34 cellular contexts compared by ENCODE assay signal in the genomic region with DNA sequence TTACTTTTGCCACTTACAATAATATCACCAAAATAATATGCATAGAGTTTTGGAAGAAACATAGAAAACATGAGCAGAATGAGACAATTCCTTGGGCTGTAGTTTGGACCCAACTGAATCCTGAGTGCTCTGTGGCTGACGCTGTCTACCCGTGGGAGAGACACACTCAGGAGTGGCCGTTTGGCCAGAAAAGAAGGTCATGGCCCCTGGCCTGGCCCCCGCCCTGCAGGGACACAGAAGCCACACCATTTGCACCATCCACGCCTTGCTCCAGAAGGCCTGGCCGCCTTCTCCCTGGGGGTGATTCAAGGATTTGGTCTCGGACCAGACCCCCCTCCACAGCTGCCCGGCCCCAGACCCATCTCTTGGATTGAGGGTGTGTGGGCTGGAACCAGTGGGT. TPM values are rescaled to one million over a fixed set of nuclear protein-coding genes. Genes with fewer than 3 reads are reported as not detected.
DNase-seq lines count a peak whose midpoint lies in the region; ATAC-seq, FAIRE-seq and TF ChIP-seq lines count a peak whose summit lies in the region.
"Had no signal": no experiment of that assay in that cellular context is flagged by ENCODE, and none has a peak within 500 bp of the region (broad histone marks: within the 10 kb centered on the region; RNA-seq: fewer than 3 reads in every experiment).

No MANE protein-coding gene starts in this region.

- FAIRE-seq in HTR-8/SVneo (lab: Jason Lieb, UNC) = no peak
- FAIRE-seq in GM19239 (lab: Jason Lieb, UNC) = no peak
- FAIRE-seq: GM12891, urothelium cell line had no signal

- intact Hi-C loops in Panc1 (cut with micrococcal nuclease; ENCODE audit: unreplicated experiment) = no loop called here
- intact Hi-C loops in left ventricle myocardium inferior (cut with micrococcal nuclease) = no loop called here
- intact Hi-C loops in gastrocnemius medialis (cut with DNase I; ENCODE audit: low total_unique reads) = loop anchor here (2.0 kb wide), 1 partner anchor 153 kb away; no protein-coding TSS in a partner anchor
- intact Hi-C loops in activated naive CD4-positive, alpha-beta T cell treated with anti-CD3 and anti-CD28 coated beads for 36 hours (cut with micrococcal nuclease) = no loop called here

- peaks cover 5 to 23% (median 10%) of the 10 kb centered on the region in 11 experiments for H3K9me3 ChIP-seq in BLaER1 treated with 17β-estradiol and CSF1 and Interleukin-3, amounts not matched to agents 10 nM and 100 nM (replicated peaks in 1 of 11)
- no peaks in the 10 kb centered on the region for H3K9me3 ChIP-seq in Panc1 (ENCODE audit: control insufficient read depth, insufficient read depth, low read depth, low read length)
- no peaks in the 10 kb centered on the region for H3K9me3 ChIP-seq in left ventricle myocardium inferior (replicated peaks)
- H3K9me3 ChIP-seq in gastrocnemius medialis = no peaks in the 10 kb centered on the region
- H3K9me3 ChIP-seq: BE2C, suprapubic skin had no signal

- no peaks in the 10 kb centered on the region for H3K27me3 Mint-ChIP-seq in activated naive CD4-positive, alpha-beta T cell treated with anti-CD3 and anti-CD28 coated beads for 36 hours (ENCODE audit: low read depth)
- H3K27me3 Mint-ChIP-seq: activated B cell treated with CpG ODN at 0.5 μM for 24 hours; activated CD4-positive, alpha-beta T cell treated with anti-CD3 and anti-CD28 coated beads, Interleukin-2, amount 10 ng/mL, durations not matched to agents 7 days and 5 days; activated naive CD8-positive, alpha-beta T cell; dendritic cell treated with granulocyte-macrophage colony-stimulating factor and Interleukin-4, amounts not matched to agents 40 ng/mL and 50 ng/mL, for 4 days; naive thymus-derived CD4-positive, alpha-beta T cell; stimulated activated naive B cell treated with anti-CD40 and anti-IgM and Interleukin-4, amounts not matched to agents 10 μg/mL and 1 μg/mL and 100 μg/mL, for 72 hours had no signal

- peaks cover 28% of the 10 kb centered on the region for H3K4me1 Mint-ChIP-seq in activated naive CD4-positive, alpha-beta T cell treated with anti-CD3 and anti-CD28 coated beads for 36 hours (ENCODE audit: low read depth)
- H3K4me1 Mint-ChIP-seq: endodermal cell had no signal

- no peak overlapping the region for H3K27ac Mint-ChIP-seq in activated naive CD4-positive, alpha-beta T cell treated with anti-CD3 and anti-CD28 coated beads for 36 hours
- H3K27ac Mint-ChIP-seq: activated B cell treated with CpG ODN at 0.5 μM for 24 hours; activated naive CD8-positive, alpha-beta T cell; dendritic cell treated with granulocyte-macrophage colony-stimulating factor and Interleukin-4, amounts not matched to agents 40 ng/mL and 50 ng/mL, for 4 days; endodermal cell; mesothelial cell of epicardium; stimulated activated naive B cell treated with anti-CD40 and anti-IgM and Interleukin-4, amounts not matched to agents 10 μg/mL and 1 μg/mL and 100 μg/mL, for 72 hours had no signal

- H3K4me3 Mint-ChIP-seq in activated naive CD4-positive, alpha-beta T cell treated with anti-CD3 and anti-CD28 coated beads for 36 hours = no peak overlapping the region
- H3K4me3 Mint-ChIP-seq: activated B cell treated with CpG ODN at 0.5 μM for 24 hours; activated CD4-positive, alpha-beta T cell treated with anti-CD3 and anti-CD28 coated beads, Interleukin-2, amount 10 ng/mL, durations not matched to agents 7 days and 5 days; activated naive CD8-positive, alpha-beta T cell; dendritic cell treated with granulocyte-macrophage colony-stimulating factor and Interleukin-4, amounts not matched to agents 40 ng/mL and 50 ng/mL, for 4 days; endodermal cell; mesothelial cell of epicardium; naive thymus-derived CD4-positive, alpha-beta T cell; stimulated activated naive B cell treated with anti-CD40 and anti-IgM and Interleukin-4, amounts not matched to agents 10 μg/mL and 1 μg/mL and 100 μg/mL, for 72 hours had no signal

- TF ChIP-seq CTCF in Panc1 (IDR thresholded peaks at IDR 0.05) (no peak), left ventricle myocardium inferior (IDR thresholded peaks at IDR 0.05; ENCODE audit: borderline replicate concordance) (no peak), gastrocnemius medialis (IDR thresholded peaks at IDR 0.05 in 4 of 5, conservative IDR thresholded peaks at IDR 0.05 in 1 of 5) (no peak)

- H3K4me3 ChIP-seq in BLaER1 treated with 17β-estradiol and CSF1 and Interleukin-3, amounts not matched to agents 10 nM and 100 nM = no peak overlapping the region
- H3K4me3 ChIP-seq in Panc1 (ENCODE audit: low read depth in 2 of 2, low read length in 2 of 2) (no peak overlapping the region), left ventricle myocardium inferior (peak overlapping the region; percentile 9), gastrocnemius medialis (no peak overlapping the region)
- H3K4me3 ChIP-seq: cardiac muscle cell, skin epidermis, suprapubic skin had no signal

- peaks cover 64 to 87% (median 84%) of the 10 kb centered on the region in 10 experiments for H3K4me1 ChIP-seq in BLaER1 treated with 17β-estradiol and CSF1 and Interleukin-3, amounts not matched to agents 10 nM and 100 nM
- H3K4me1 ChIP-seq in Panc1 (ENCODE audit: control insufficient read depth, insufficient read depth, low read length) = no peaks in the 10 kb centered on the region
- H3K4me1 ChIP-seq in left ventricle myocardium inferior = peaks cover 9% of the 10 kb centered on the region
- peaks cover 12 to 13% of the 10 kb centered on the region in 2 donors for H3K4me1 ChIP-seq in gastrocnemius medialis
- H3K4me1 ChIP-seq: BE2C had no signal

- ATAC-seq in Panc1 = no peak
- peak in 1 of 2 donors; percentile 9 for ATAC-seq in gastrocnemius medialis
- ATAC-seq: naive thymus-derived CD4-positive, alpha-beta T cell; stimulated activated naive B cell treated with anti-CD40 and anti-IgM and Interleukin-4, amounts not matched to agents 10 μg/mL and 1 μg/mL and 100 μg/mL, for 72 hours had no signal

- peak overlapping the region in 5 of 11 experiments; percentile 19 to 55 (median 34); a peak in 7 of 22 replicates for H3K27ac ChIP-seq in BLaER1 treated with 17β-estradiol and CSF1 and Interleukin-3, amounts not matched to agents 10 nM and 100 nM
- no peak overlapping the region for H3K27ac ChIP-seq in Panc1 (ENCODE audit: low read length)
- H3K27ac ChIP-seq in left ventricle myocardium inferior (replicated peaks) = peak overlapping the region; percentile 82
- H3K27ac ChIP-seq in gastrocnemius medialis = peak overlapping the region; percentile 81 to 90 (median 88)
- H3K27ac ChIP-seq: cardiac muscle cell, skin epidermis, suprapubic skin had no signal

- in situ Hi-C loops in Panc1 (cut with HindIII; ENCODE audit: low pct_unique_long_range_greater_than_20kb, low sequenced_read_pairs) = no loop called here
- in situ Hi-C loops in gastrocnemius medialis (cut with MboI; ENCODE audit: low sequenced_read_pairs in 4 of 4) = no loop called here

- CTCF ChIA-PET in Panc1 (lab: Charles Lee) = no interaction called here
- CTCF ChIA-PET in activated naive CD4-positive, alpha-beta T cell treated with anti-CD3 and anti-CD28 coated beads for 36 hours (lab: Charles Lee) = no interaction called here

- H4K20me1 ChIP-seq in BLaER1 treated with 17β-estradiol and CSF1 and Interleukin-3, amounts not matched to agents 10 nM and 100 nM = no peaks in the 10 kb centered on the region; a peak in 1 of 22 replicates

- no peak for TF ChIP-seq POLR2A in gastrocnemius medialis (IDR thresholded peaks at IDR 0.05)

- H3K4me2 ChIP-seq in BLaER1 treated with 17β-estradiol and CSF1 and Interleukin-3, amounts not matched to agents 10 nM and 100 nM = peak overlapping the region in 8 of 11 experiments; percentile 10 to 69 (median 32); a peak in 7 of 22 replicates

- H3K27me3 ChIP-seq in BLaER1 treated with 17β-estradiol and CSF1 and Interleukin-3, amounts not matched to agents 10 nM and 100 nM = no peaks in the 10 kb centered on the region
- no peaks in the 10 kb centered on the region for H3K27me3 ChIP-seq in Panc1 (ENCODE audit: control insufficient read depth, insufficient read depth, low read length)
- no peaks in the 10 kb centered on the region for H3K27me3 ChIP-seq in left ventricle myocardium inferior (ENCODE audit: low read depth)
- H3K27me3 ChIP-seq in gastrocnemius medialis = no peaks in the 10 kb centered on the region
- H3K27me3 ChIP-seq: BE2C, cardiac muscle cell, suprapubic skin had no signal

- H3K9me3 Mint-ChIP-seq in activated naive CD4-positive, alpha-beta T cell treated with anti-CD3 and anti-CD28 coated beads for 36 hours = peaks cover 2% of the 10 kb centered on the region
- H3K9me3 Mint-ChIP-seq: activated B cell treated with CpG ODN at 0.5 μM for 24 hours had no signal

- H3K9ac ChIP-seq in BLaER1 treated with 17β-estradiol and CSF1 and Interleukin-3, amounts not matched to agents 10 nM and 100 nM = peak overlapping the region in 1 of 11 experiments; percentile 25; a peak in 1 of 22 replicates

- DNase-seq in Panc1 (ENCODE audit: low read depth, low spot score) (no peak), left ventricle myocardium inferior (no peak), gastrocnemius medialis (no peak), HTR-8/SVneo (ENCODE audit: insufficient read length, low spot score) (no peak), LoVo (ENCODE audit: low spot score) (no peak), GM19239 (ENCODE audit: insufficient read length, low spot score) (no peak)
- no peak for DNase-seq in activated naive CD4-positive, alpha-beta T cell treated with anti-CD3 and anti-CD28 coated beads for 36 hours
- DNase-seq: activated B cell treated with CpG ODN at 0.5 μM for 24 hours; activated CD4-positive, alpha-beta T cell treated with anti-CD3 and anti-CD28 coated beads, Interleukin-2, amount 10 ng/mL, durations not matched to agents 7 days and 5 days; activated effector memory CD4-positive, alpha-beta T cell treated with Interleukin-2 at 50 U/mL for 16 hours; BE2C; DMS53; endodermal cell; islet precursor cell; naive thymus-derived CD4-positive, alpha-beta T cell; NCI-H1092; NCI-H187; NCI-H2171; NCI-H510A; stimulated activated naive B cell treated with anti-CD40 and anti-IgM and Interleukin-4, amounts not matched to agents 10 μg/mL and 1 μg/mL and 100 μg/mL, for 72 hours had no signal

- peaks cover 21% of the 10 kb centered on the region for H3K36me3 Mint-ChIP-seq in activated naive CD4-positive, alpha-beta T cell treated with anti-CD3 and anti-CD28 coated beads for 36 hours (ENCODE audit: low read depth)

- TSS peak; percentile 67 for BruUV-seq in Panc1 (replicated peaks; lab: Mats Ljungman, UMichigan)

- POLR2A ChIA-PET in Panc1 (lab: Charles Lee) = no interaction called here

- peaks cover 10 to 42% (median 28%) of the 10 kb centered on the region in 11 experiments; a peak in 21 of 22 replicates for H3K36me3 ChIP-seq in BLaER1 treated with 17β-estradiol and CSF1 and Interleukin-3, amounts not matched to agents 10 nM and 100 nM
- H3K36me3 ChIP-seq in Panc1 (ENCODE audit: control insufficient read depth, insufficient read depth, low read length) = no peaks in the 10 kb centered on the region
- peaks cover 25% of the 10 kb centered on the region for H3K36me3 ChIP-seq in left ventricle myocardium inferior
- peaks cover 0 to 16% of the 10 kb centered on the region in 2 donors for H3K36me3 ChIP-seq in gastrocnemius medialis

RNA-seq across cellular contexts. Expression of a gene that starts 6.4 kb away (rescaled TPM):
- total RNA-seq in Panc1 (2021; ENCODE audit: unreplicated experiment) = 53.0 TPM
- polyA plus RNA-seq in Panc1 (2012; ENCODE audit: insufficient read length) = 71.6 TPM
- total RNA-seq in left ventricle myocardium inferior = 17.8 TPM
- total RNA-seq in gastrocnemius medialis = 10 to 100 TPM; 15.9 to 39.6 (median 20.3) TPM
- 10 to 100 TPM; 19.4 to 23.1 TPM for total RNA-seq in activated naive CD4-positive, alpha-beta T cell treated with anti-CD3 and anti-CD28 coated beads for 36 hours

RNA-seq across cellular contexts. Expression of a gene that starts 26.2 kb away (rescaled TPM):
- total RNA-seq in Panc1 (2021; ENCODE audit: unreplicated experiment) (39.8 TPM), left ventricle myocardium inferior (20.0 TPM), gastrocnemius medialis (10 to 100 TPM; 12.1 to 33.9 (median 27.5) TPM)
- 22.8 TPM for polyA plus RNA-seq in Panc1 (2012; ENCODE audit: insufficient read length)
- 10 to 100 TPM; 41.0 to 43.8 TPM for total RNA-seq in activated naive CD4-positive, alpha-beta T cell treated with anti-CD3 and anti-CD28 coated beads for 36 hours

RNA-seq across cellular contexts. Expression of a gene that starts 41.4 kb away (rescaled TPM):
- 122 TPM for total RNA-seq in Panc1 (2021; ENCODE audit: unreplicated experiment)
- polyA plus RNA-seq in Panc1 (2012; ENCODE audit: insufficient read length) = 60.0 TPM
- 10.6 TPM for total RNA-seq in left ventricle myocardium inferior
- total RNA-seq in gastrocnemius medialis = 1 to 10 TPM; 3.9 to 8.2 (median 5.9) TPM
- 10 to 100 TPM; 88.0 to 93.8 TPM for total RNA-seq in activated naive CD4-positive, alpha-beta T cell treated with anti-CD3 and anti-CD28 coated beads for 36 hours

RNA-seq across cellular contexts. Expression of a gene that starts 48.6 kb away (rescaled TPM):
- total RNA-seq in Panc1 (2021; ENCODE audit: unreplicated experiment) (1.6 TPM), left ventricle myocardium inferior (not detected), gastrocnemius medialis (1 to 10 TPM in 1 of 4 donors, not detected in 3; 1.6 TPM)
- 3.7 TPM for polyA plus RNA-seq in Panc1 (2012; ENCODE audit: insufficient read length)
- not detected for total RNA-seq in activated naive CD4-positive, alpha-beta T cell treated with anti-CD3 and anti-CD28 coated beads for 36 hours
- total RNA-seq: activated B cell treated with CpG ODN at 0.5 μM for 24 hours; activated CD4-positive, alpha-beta T cell treated with anti-CD3 and anti-CD28 coated beads, Interleukin-2, amount 10 ng/mL, durations not matched to agents 7 days and 5 days; aorta; pulmonary artery endothelial cell; RPMI7951; SK-MEL-5; suprapubic skin; T-helper 1 cell treated with Interleukin-12 subunit alpha and Interleukin-12 subunit beta and Interleukin-4 antibody, amounts not matched to agents 30 ng/mL and 1 ng/mL, for 36 hours had no signal
- polyA plus RNA-seq: aorta; cardiac muscle cell; naive thymus-derived CD4-positive, alpha-beta T cell had no signal
